Comparison of ENCODE assay signal across 17 cellular contexts in the genomic region with DNA sequence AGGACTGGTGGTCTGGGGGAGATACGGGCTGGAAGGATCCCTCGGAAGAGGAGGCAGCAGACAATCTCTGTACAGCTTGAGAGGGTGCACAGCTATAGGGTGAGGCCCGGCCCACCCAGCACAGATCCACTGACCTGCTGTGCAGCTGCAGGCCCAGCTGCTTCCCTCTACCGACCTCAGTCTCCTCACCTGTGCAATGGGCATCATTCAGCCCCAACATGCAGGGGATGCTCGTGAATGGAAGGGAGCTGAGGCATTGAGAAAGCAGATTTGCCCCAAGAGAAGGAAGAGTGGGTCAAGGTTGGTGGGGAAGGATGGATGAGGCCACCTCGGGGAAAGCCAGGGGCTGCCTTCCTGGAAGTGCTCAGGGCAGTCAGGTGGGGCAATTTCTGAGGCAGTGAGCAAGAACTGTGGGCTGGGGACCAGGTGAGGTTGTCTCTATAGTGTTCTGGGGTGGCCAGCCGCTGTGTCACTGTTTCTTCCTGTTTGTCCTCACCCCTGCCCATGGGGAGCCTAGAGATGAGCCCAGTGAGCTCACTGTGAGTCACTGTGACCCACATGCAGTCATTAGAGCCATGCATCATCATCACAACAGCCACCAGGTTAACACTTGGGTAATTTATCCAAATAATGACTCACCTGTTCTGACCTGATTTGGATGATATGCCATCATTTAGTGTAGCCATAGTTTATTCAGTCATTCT. TPM values are rescaled to one million over a fixed set of nuclear protein-coding genes. Genes with fewer than 3 reads are reported as not detected.
A peak's percentile ranks its signal among the peaks of the same experiment; 100 is the strongest.
DNase-seq lines count a peak whose midpoint lies in the region; ATAC-seq, FAIRE-seq and TF ChIP-seq lines count a peak whose summit lies in the region.
"Had no signal": no experiment of that assay in that cellular context is flagged by ENCODE, and none has a peak within 500 bp of the region (broad histone marks: within the 10 kb centered on the region; RNA-seq: fewer than 3 reads in every experiment).

No MANE protein-coding gene starts in this region.

- H2BK5ac ChIP-seq in H9 (ENCODE audit: insufficient read length, low read length): no peak overlapping the region

- intact Hi-C loops in A673 (cut with micrococcal nuclease; ENCODE audit: unreplicated experiment) (no loop called here), left ventricle myocardium inferior (cut with micrococcal nuclease) (no loop called here)

- H3K27me3 ChIP-seq in A673 (replicated peaks; ENCODE audit: insufficient read depth, low read depth, low read length, poor library complexity): no peaks in the 10 kb centered on the region
- no peaks in the 10 kb centered on the region for H3K27me3 ChIP-seq in left ventricle myocardium inferior (ENCODE audit: low read depth)
- no peaks in the 10 kb centered on the region for H3K27me3 ChIP-seq in H9 (ENCODE audit: insufficient read depth, low read length)
- H3K27me3 ChIP-seq: SJCRH30 had no signal

- FAIRE-seq in H54 (lab: Jason Lieb, UNC): no peak

- no peak overlapping the region for H3T11ph ChIP-seq in H9 (ENCODE audit: low read length)

- TF ChIP-seq CTCF in A673 (conservative IDR thresholded peaks at IDR 0.05; ENCODE audit: low read depth, low read length) (no peak), left ventricle myocardium inferior (IDR thresholded peaks at IDR 0.05; ENCODE audit: borderline replicate concordance) (no peak), H9 (conservative IDR thresholded peaks at IDR 0.05) (no peak)

- H2AFZ ChIP-seq in H9 (ENCODE audit: low read length): no peak overlapping the region

- H3K4me1 Mint-ChIP-seq in activated T-cell treated with anti-CD3 and anti-CD28 coated beads, Interleukin-2, amount 50 U/mL, for 4 hours (ENCODE audit: low read depth): no peaks in the 10 kb centered on the region
- H3K4me1 Mint-ChIP-seq in H9: peaks cover 0 to 17% of the 10 kb centered on the region in 2 experiments; a peak in 2 of 4 replicates
- H3K4me1 Mint-ChIP-seq: immature natural killer cell had no signal

- no peak overlapping the region for H3K4me3 Mint-ChIP-seq in activated T-cell treated with anti-CD3 and anti-CD28 coated beads, Interleukin-2, amount 50 U/mL, for 4 hours
- no peak overlapping the region for H3K4me3 Mint-ChIP-seq in H9
- H3K4me3 Mint-ChIP-seq: immature natural killer cell; naive B cell; stimulated activated naive B cell treated with anti-CD40 and anti-IgM and Interleukin-4, amounts not matched to agents 10 μg/mL and 1 μg/mL and 100 μg/mL, for 72 hours had no signal

- H3K27me3 Mint-ChIP-seq in activated T-cell treated with anti-CD3 and anti-CD28 coated beads, Interleukin-2, amount 50 U/mL, for 4 hours (ENCODE audit: low read depth): no peaks in the 10 kb centered on the region
- no peaks in the 10 kb centered on the region; the same call in 1 of the 2 replicates for H3K27me3 Mint-ChIP-seq in H9 (ENCODE audit: low read depth)

- H2BK12ac ChIP-seq in H9 (ENCODE audit: insufficient read length, low read depth, low read length): no peak overlapping the region

- H3K27ac Mint-ChIP-seq in H9: no peak overlapping the region
- H3K27ac Mint-ChIP-seq: immature natural killer cell; stimulated activated naive B cell treated with anti-CD40 and anti-IgM and Interleukin-4, amounts not matched to agents 10 μg/mL and 1 μg/mL and 100 μg/mL, for 72 hours had no signal

- no peak overlapping the region for H2AK5ac ChIP-seq in H9 (ENCODE audit: insufficient read length, low read length)

- WGBS in H9 (ENCODE audit: extremely low coverage, insufficient read length, low lambda C conversion rate): no CpG with 5 or more reads among the region's 7 CpGs

- H3K79me1 ChIP-seq in H9 (ENCODE audit: insufficient read depth, low read depth, low read length, poor library complexity, severe bottlenecking): no peaks in the 10 kb centered on the region

- DNase-seq in A673 (ENCODE audit: low spot score): no peak
- peak; percentile 1 for DNase-seq in H54 (ENCODE audit: insufficient read length, low spot score)
- no peak for DNase-seq in activated T-cell treated with anti-CD3 and anti-CD28 coated beads, Interleukin-2, amount 50 U/mL, for 4 hours
- DNase-seq in kidney tubule cell (ENCODE audit: low spot score): peak; percentile 96
- DNase-seq in left ventricle myocardium inferior: no peak
- no peak for DNase-seq in CD1c-positive myeloid dendritic cell (ENCODE audit: extremely low spot score)
- no peak for DNase-seq in H9
- DNase-seq in NCI-H345 (lab: John Stamatoyannopoulos, UW): no peak
- DNase-seq: immature natural killer cell; naive B cell; NCI-H510A; SJCRH30; stimulated activated naive B cell treated with anti-CD40 and anti-IgM and Interleukin-4, amounts not matched to agents 10 μg/mL and 1 μg/mL and 100 μg/mL, for 72 hours; WERI-Rb-1 had no signal

- peak overlapping the region; percentile 76 for H3K27ac ChIP-seq in A673 (ENCODE audit: low read depth, low read length, poor library complexity, severe bottlenecking)
- no peak overlapping the region for H3K27ac ChIP-seq in left ventricle myocardium inferior (replicated peaks)
- H3K27ac ChIP-seq in H9 (ENCODE audit: insufficient read length, low read depth, low read length): no peak overlapping the region
- H3K27ac ChIP-seq: C4-2B, coronary artery, SJCRH30, skin epidermis, WERI-Rb-1 had no signal

- no peak overlapping the region for H3K23ac ChIP-seq in H9 (ENCODE audit: insufficient read length, low read depth, low read length)

- H3K4me1 ChIP-seq in A673 (ENCODE audit: insufficient read depth, low read length, poor library complexity, severe bottlenecking) (peaks cover 10% of the 10 kb centered on the region), left ventricle myocardium inferior (no peaks in the 10 kb centered on the region), H9 (ENCODE audit: insufficient read depth, low read length) (no peaks in the 10 kb centered on the region)
- H3K4me1 ChIP-seq: SJCRH30 had no signal

- H4K91ac ChIP-seq in H9 (ENCODE audit: insufficient read length, low read depth, low read length): no peak overlapping the region

- H4K8ac ChIP-seq in H9 (replicated peaks; ENCODE audit: insufficient read length, low read depth, low read length): no peak overlapping the region

- H3K9me3 ChIP-seq in A673 (ENCODE audit: low read depth, low read length, poor library complexity, severe bottlenecking) (no peaks in the 10 kb centered on the region), left ventricle myocardium inferior (replicated peaks) (no peaks in the 10 kb centered on the region), H9 (ENCODE audit: control insufficient read depth, low read depth, low read length) (peaks cover 15% of the 10 kb centered on the region)
- H3K9me3 ChIP-seq: SJCRH30 had no signal

- no peak overlapping the region for H2BK20ac ChIP-seq in H9 (ENCODE audit: low read depth, low read length, poor library complexity, severe bottlenecking)

- no peaks in the 10 kb centered on the region for H3K23me2 ChIP-seq in H9 (ENCODE audit: insufficient read length, low read depth, low read length, poor library complexity, severe bottlenecking)

- POLR2A ChIA-PET in A673 (lab: Charles Lee; ENCODE audit: low non-redundant PET): no interaction called here

- no peak for TF ChIP-seq POLR2A in H54 (IDR thresholded peaks at IDR 0.05; ENCODE audit: low read depth, low read length)

- H3K9me3 Mint-ChIP-seq in activated T-cell treated with anti-CD3 and anti-CD28 coated beads, Interleukin-2, amount 50 U/mL, for 4 hours: no peaks in the 10 kb centered on the region
- peaks cover 57 to 60% of the 10 kb centered on the region in 2 experiments for H3K9me3 Mint-ChIP-seq in H9
- H3K9me3 Mint-ChIP-seq: immature natural killer cell; naive B cell; stimulated activated naive B cell treated with anti-CD40 and anti-IgM and Interleukin-4, amounts not matched to agents 10 μg/mL and 1 μg/mL and 100 μg/mL, for 72 hours had no signal

- no peaks in the 10 kb centered on the region for H3K79me2 ChIP-seq in H9 (ENCODE audit: insufficient read depth, low read length)

- H3K4ac ChIP-seq in H9 (ENCODE audit: low read depth, low read length): no peak overlapping the region

- H3K4me3 ChIP-seq in A673 (ENCODE audit: low read depth, low read length, poor library complexity, severe bottlenecking): no peak overlapping the region
- H3K4me3 ChIP-seq in left ventricle myocardium inferior: no peak overlapping the region
- H3K4me3 ChIP-seq: coronary artery, SJCRH30, skin epidermis had no signal

- H2BK15ac ChIP-seq in H9 (ENCODE audit: low read depth, low read length): no peak overlapping the region; the same call in 1 of the 2 replicates

- H2BK120ac ChIP-seq in H9 (ENCODE audit: low read depth, low read length, poor library complexity, severe bottlenecking): no peak overlapping the region

- H3K4me2 ChIP-seq in H9 (ENCODE audit: insufficient read depth, insufficient read length, low read length): no peak overlapping the region

- no peak overlapping the region for H4K5ac ChIP-seq in H9 (ENCODE audit: insufficient read length, low read depth, low read length)

- no peaks in the 10 kb centered on the region for H4K20me1 ChIP-seq in H9 (ENCODE audit: control insufficient read depth, insufficient read depth, insufficient read length)

- H3K36me3 ChIP-seq in A673 (ENCODE audit: insufficient read depth, low read length, poor library complexity, severe bottlenecking) (no peaks in the 10 kb centered on the region), left ventricle myocardium inferior (no peaks in the 10 kb centered on the region)
- H3K36me3 ChIP-seq: SJCRH30, WERI-Rb-1 had no signal

- no peak overlapping the region for H3K56ac ChIP-seq in H9 (ENCODE audit: insufficient read length, low read depth, low read length)

- no peak overlapping the region for H3K14ac ChIP-seq in H9 (ENCODE audit: insufficient read depth, low read length)

- CTCF ChIA-PET in A673 (lab: Charles Lee): no interaction called here

- ATAC-seq in activated T-cell treated with anti-CD3 and anti-CD28 coated beads, Interleukin-2, amount 50 U/mL, for 4 hours: peak; percentile 88 to 92
- ATAC-seq: stimulated activated naive B cell treated with anti-CD40 and anti-IgM and Interleukin-4, amounts not matched to agents 10 μg/mL and 1 μg/mL and 100 μg/mL, for 72 hours had no signal

- BruUV-seq in A673 (replicated peaks; lab: Mats Ljungman, UMichigan): no TSS peak

- H3K36me3 Mint-ChIP-seq in activated T-cell treated with anti-CD3 and anti-CD28 coated beads, Interleukin-2, amount 50 U/mL, for 4 hours (ENCODE audit: insufficient read depth): no peaks in the 10 kb centered on the region
- H3K36me3 Mint-ChIP-seq in H9 (ENCODE audit: insufficient read depth in 1 of 3, low read depth in 3 of 3): peaks cover 0 to 2% (median 2%) of the 10 kb centered on the region in 3 experiments; a peak in 2 of 7 replicates
- H3K36me3 Mint-ChIP-seq: immature natural killer cell; naive B cell; stimulated activated naive B cell treated with anti-CD40 and anti-IgM and Interleukin-4, amounts not matched to agents 10 μg/mL and 1 μg/mL and 100 μg/mL, for 72 hours had no signal

- H3K9ac ChIP-seq in H9 (ENCODE audit: extremely low read depth, insufficient read length, low read length): no peak overlapping the region

- no peak overlapping the region for H3K18ac ChIP-seq in H9 (ENCODE audit: insufficient read length, low read depth, low read length)

RNA-seq across cellular contexts. Expression of a gene that starts 22.2 kb away (rescaled TPM):
- total RNA-seq in A673 (2021): not detected in 2 replicates
- total RNA-seq in activated T-cell treated with anti-CD3 and anti-CD28 coated beads, Interleukin-2, amount 50 U/mL, for 4 hours: not detected
- not detected for total RNA-seq in left ventricle myocardium inferior
- total RNA-seq in H9 (2021): not detected in 2 replicates
- total RNA-seq: SJCRH30 had no signal

Comparison
In these comparisons a context has a peak if more than half of its experiments do, and no peak if none do; other contexts are left out.
1. DNase-seq: peak in H54 (single experiment) and kidney tubule cell (single experiment); none in A673 (single experiment), activated T-cell treated with anti-CD3 and anti-CD28 coated beads, Interleukin-2, amount 50 U/mL, for 4 hours (single experiment), left ventricle myocardium inferior (single experiment), CD1c-positive myeloid dendritic cell (single experiment), H9 (single experiment) and NCI-H345 (single experiment).